Comparison of ENCODE assay signal across 1 cellular context in the genomic region with DNA sequence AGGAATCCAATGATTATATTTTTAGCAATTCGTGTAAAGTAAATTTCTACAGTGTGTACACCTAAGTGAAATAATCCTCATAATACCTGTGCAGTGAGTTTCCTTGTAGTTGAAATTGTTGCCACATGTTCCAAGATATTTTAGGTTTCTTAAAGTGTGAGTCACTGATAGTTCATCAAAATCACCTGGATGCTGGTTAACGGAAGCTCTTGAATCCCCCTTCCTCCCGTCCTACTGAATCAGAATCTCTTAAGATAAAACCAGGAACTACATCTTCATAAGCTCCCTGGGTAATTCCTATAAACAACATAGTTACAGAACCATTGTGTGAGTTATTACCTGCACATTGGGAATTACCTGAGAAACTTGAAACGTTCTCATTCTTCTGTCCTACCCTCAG.
TF ChIP-seq lines count a peak whose summit lies in the region.

No MANE protein-coding gene starts in this region.

TF ChIP-seq in HepG2, 621 proteins besides CTCF, POLR2A, EP300 and RAD21 (continued from another document):
- TF ChIP-seq, protein P1, sequence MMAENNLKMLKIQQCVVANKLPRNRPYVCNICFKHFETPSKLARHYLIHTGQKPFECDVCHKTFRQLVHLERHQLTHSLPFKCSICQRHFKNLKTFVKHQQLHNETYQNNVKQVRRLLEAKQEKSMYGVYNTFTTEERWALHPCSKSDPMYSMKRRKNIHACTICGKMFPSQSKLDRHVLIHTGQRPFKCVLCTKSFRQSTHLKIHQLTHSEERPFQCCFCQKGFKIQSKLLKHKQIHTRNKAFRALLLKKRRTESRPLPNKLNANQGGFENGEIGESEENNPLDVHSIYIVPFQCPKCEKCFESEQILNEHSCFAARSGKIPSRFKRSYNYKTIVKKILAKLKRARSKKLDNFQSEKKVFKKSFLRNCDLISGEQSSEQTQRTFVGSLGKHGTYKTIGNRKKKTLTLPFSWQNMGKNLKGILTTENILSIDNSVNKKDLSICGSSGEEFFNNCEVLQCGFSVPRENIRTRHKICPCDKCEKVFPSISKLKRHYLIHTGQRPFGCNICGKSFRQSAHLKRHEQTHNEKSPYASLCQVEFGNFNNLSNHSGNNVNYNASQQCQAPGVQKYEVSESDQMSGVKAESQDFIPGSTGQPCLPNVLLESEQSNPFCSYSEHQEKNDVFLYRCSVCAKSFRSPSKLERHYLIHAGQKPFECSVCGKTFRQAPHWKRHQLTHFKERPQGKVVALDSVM (CRISPR knock-in tag; IDR thresholded peaks at IDR 0.05), result no peak
- no peak for TF ChIP-seq ZFP36L2 (CRISPR knock-in tag; IDR thresholded peaks at IDR 0.05)
- no peak for TF ChIP-seq JUND (CRISPR knock-in tag; IDR thresholded peaks at IDR 0.05)
- no peak for TF ChIP-seq AHR (CRISPR knock-in tag; IDR thresholded peaks at IDR 0.05)
